ENCODE assay signal across 8 cellular contexts in genomic region chr17:40121886-40122465, GRCh38. TPM values are rescaled to one million over a fixed set of nuclear protein-coding genes. Genes with fewer than 3 reads are reported as not detected.
DNase-seq lines count a peak whose midpoint lies in the region; ATAC-seq and TF ChIP-seq lines count a peak whose summit lies in the region.

MSL1 (plus strand) TSS chr17:40121971; CDS start chr17:40122613, 642 bp downstream.

- H3K9me3 Mint-ChIP-seq in Calu3 (ENCODE audit: low read depth, unreplicated experiment) = no peaks in the 10 kb centered on the region

- peak within 1 kb of the TSS; percentile 100 for H3K27ac ChIP-seq in prostate gland
- peak within 1 kb of the TSS; percentile 97 to 100 (median 98) for H3K27ac ChIP-seq in upper lobe of left lung

- H3K4me3 ChIP-seq in prostate gland (peak within 1 kb of the TSS; percentile 100), upper lobe of left lung (peak within 1 kb of the TSS; percentile 72 to 100 (median 84))

- peak within 1 kb of the TSS; percentile 86 for H3K4me3 Mint-ChIP-seq in Calu3 (ENCODE audit: low read depth, unreplicated experiment)

- H3K27me3 ChIP-seq in prostate gland (replicated peaks; ENCODE audit: insufficient read depth) (no peaks in the 10 kb centered on the region), upper lobe of left lung (no peaks in the 10 kb centered on the region)

- DNase-seq in Calu3 (peak; percentile 100), H4 (ENCODE audit: low spot score) (peak; percentile 71), NCI-H1092 treated with DMSO at 0.1 percent for 48 hours (lab: John Stamatoyannopoulos, UW) (peak; percentile 68), anterior cingulate cortex (lab: John Stamatoyannopoulos, UW) (peak in 56 of 58 donors; percentile 37 to 89 (median 81)), left ventricle myocardium superior (peak; percentile 94), prostate gland (ENCODE audit: low spot score) (peak; percentile 85), upper lobe of left lung (peak; percentile 91 to 97)

- peak; percentile 88 for ATAC-seq in left ventricle myocardium superior
- peak; percentile 90 to 94 for ATAC-seq in upper lobe of left lung (ENCODE audit: low FRiP score in 2 of 2)

- H3K36me3 ChIP-seq in prostate gland (no peaks in the 10 kb centered on the region), upper lobe of left lung (peaks cover 0 to 17% (median 7%) of the 10 kb centered on the region in 4 donors)

- intact Hi-C loops in Calu3 (cut with micrococcal nuclease; ENCODE audit: unreplicated experiment) (loop anchor here (1.0 kb wide), 1 partner anchor 9 kb away; no protein-coding TSS in a partner anchor), left ventricle myocardium superior (cut with micrococcal nuclease) (no loop called here), prostate gland (cut with DNase I) (loop anchor here (5.0 kb wide), 1 partner anchor 220 kb away; no protein-coding TSS in a partner anchor)
- intact Hi-C loops in T-helper 2 cell treated with Interferon-gamma antibody and Interleukin-4, amounts not matched to agents 100 ng/mL and 5 ng/mL, for 36 hours (cut with micrococcal nuclease) = loop anchor here (1.0 kb wide), 1 partner anchor 9 kb away; no protein-coding TSS in a partner anchor

- CTCF ChIA-PET in Calu3 (lab: Charles Lee) = interaction anchor here (0.5 to 9.7 kb wide), 32 partner anchors 10 to 1563 kb away, joined by 3 to 386 read pairs (median 5); partner anchors contain the start of genes CASC3, CSF3, ERBB2 and NR1D1

- H3K4me1 ChIP-seq in prostate gland (replicated peaks) (no peaks in the 10 kb centered on the region), upper lobe of left lung (peaks cover 22 to 34% (median 28%) of the 10 kb centered on the region in 4 donors)

- TF ChIP-seq POLR2A in prostate gland (IDR thresholded peaks at IDR 0.05) = peak; percentile 74
- TF ChIP-seq POLR2A in upper lobe of left lung (IDR thresholded peaks at IDR 0.05) = peak in 2 of 4 donors; percentile 50 to 75

- peaks cover 48% of the 10 kb centered on the region for H3K4me1 Mint-ChIP-seq in Calu3 (ENCODE audit: low read depth, unreplicated experiment)

- no TSS peak for BruUV-seq in Calu3 (replicated peaks; lab: Mats Ljungman, UMichigan)

- no peak for TF ChIP-seq CTCF in Calu3 (IDR thresholded peaks at IDR 0.05; ENCODE audit: unreplicated experiment)
- no peak for TF ChIP-seq CTCF in prostate gland (IDR thresholded peaks at IDR 0.05)
- no peak for TF ChIP-seq CTCF in upper lobe of left lung (IDR thresholded peaks at IDR 0.05)

- peak within 1 kb of the TSS; percentile 53 for H3K27ac Mint-ChIP-seq in Calu3 (ENCODE audit: unreplicated experiment)

- H3K9me3 ChIP-seq in prostate gland = no peaks in the 10 kb centered on the region
- H3K9me3 ChIP-seq in upper lobe of left lung = no peaks in the 10 kb centered on the region

- no peak for TF ChIP-seq EP300 in upper lobe of left lung (IDR thresholded peaks at IDR 0.05)

- H3K27me3 Mint-ChIP-seq in Calu3 (ENCODE audit: unreplicated experiment) = no peaks in the 10 kb centered on the region

- 1% methylated on average over 24 of the region's 71 CpGs for WGBS in prostate gland
- 0% methylated on average over 13 of the region's 71 CpGs; no CpG with 5 or more reads in 1 of the 2 donors for WGBS in upper lobe of left lung, 2 donors

- peaks cover 78% of the 10 kb centered on the region for H3K36me3 Mint-ChIP-seq in Calu3 (ENCODE audit: insufficient read depth, unreplicated experiment)

RNA-seq across cellular contexts. Expression of gene MSL1, which starts in this region (rescaled TPM):
- total RNA-seq in Calu3 (2022) (505 and 524 TPM in 2 replicates), left ventricle myocardium superior (49.1 TPM), prostate gland (100 to 1,000 TPM in 1 of 2 donors, 10 to 100 TPM in 1; 77.0 to 112 TPM), upper lobe of left lung (100 to 1,000 TPM in 3 of 6 donors, 10 to 100 TPM in 3; 57.6 to 240 (median 97.0) TPM)
- total RNA-seq in H4 (2014; rRNA removed; shearing (Covaris generic)) = 38.4 and 39.1 TPM in 2 replicates
- 85.2 and 87.5 TPM in 2 replicates for total RNA-seq in T-helper 2 cell treated with Interferon-gamma antibody and Interleukin-4, amounts not matched to agents 100 ng/mL and 5 ng/mL, for 36 hours

Comparison
In these comparisons a context has a peak if more than half of its experiments do, and no peak if none do; other contexts are left out.
1. Peak in every context shown above with its lines: DNase-seq, ATAC-seq, H3K4me3 ChIP-seq and H3K27ac ChIP-seq.